In the genomic region with DNA sequence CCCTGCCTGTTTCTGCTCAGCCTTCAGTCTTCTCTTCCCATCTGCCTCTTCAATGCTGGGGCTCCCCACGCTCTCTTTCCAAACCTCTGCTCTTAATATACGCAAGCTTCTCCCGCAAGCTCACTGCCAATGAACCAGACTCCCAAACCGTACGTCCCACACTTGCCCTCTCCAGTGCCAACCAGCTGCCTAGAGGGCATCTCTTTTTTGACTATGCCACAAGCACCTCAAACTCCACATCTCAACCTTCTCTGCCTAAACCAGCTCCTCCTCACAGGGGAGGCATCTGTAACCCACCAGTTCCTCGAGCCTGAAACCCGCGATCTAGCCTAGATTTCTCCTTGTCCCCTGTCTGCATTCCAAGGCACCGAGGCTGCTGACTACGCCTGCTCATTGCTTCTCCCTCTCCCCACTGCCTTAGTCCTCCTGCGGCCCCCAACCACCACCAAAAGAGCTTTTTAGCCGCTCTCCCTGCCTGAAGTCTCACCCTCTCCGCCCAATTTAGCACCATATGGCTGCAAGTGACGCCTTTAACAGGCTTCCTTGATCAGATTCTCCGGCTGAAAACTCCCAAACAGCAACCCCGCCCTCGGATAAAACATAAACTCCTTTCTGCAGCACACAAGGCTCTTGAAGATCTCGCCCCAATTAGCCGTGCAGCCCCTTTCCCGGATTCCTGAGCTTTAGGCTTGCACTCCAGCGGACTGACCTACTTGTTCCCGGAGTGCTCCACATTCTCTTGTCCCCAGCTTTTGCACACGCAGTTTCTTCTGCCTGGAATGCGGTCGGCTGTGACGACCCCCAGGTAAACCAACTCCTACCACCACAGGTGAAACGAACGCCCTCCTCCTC, we compare ENCODE assay signal across 1 cellular context.
TF ChIP-seq lines count a peak whose summit lies in the region.

No MANE protein-coding gene starts in this region.

TF ChIP-seq in HepG2, 621 proteins besides CTCF, POLR2A, EP300 and RAD21 (continued from another document):
- TF ChIP-seq, protein P1, sequence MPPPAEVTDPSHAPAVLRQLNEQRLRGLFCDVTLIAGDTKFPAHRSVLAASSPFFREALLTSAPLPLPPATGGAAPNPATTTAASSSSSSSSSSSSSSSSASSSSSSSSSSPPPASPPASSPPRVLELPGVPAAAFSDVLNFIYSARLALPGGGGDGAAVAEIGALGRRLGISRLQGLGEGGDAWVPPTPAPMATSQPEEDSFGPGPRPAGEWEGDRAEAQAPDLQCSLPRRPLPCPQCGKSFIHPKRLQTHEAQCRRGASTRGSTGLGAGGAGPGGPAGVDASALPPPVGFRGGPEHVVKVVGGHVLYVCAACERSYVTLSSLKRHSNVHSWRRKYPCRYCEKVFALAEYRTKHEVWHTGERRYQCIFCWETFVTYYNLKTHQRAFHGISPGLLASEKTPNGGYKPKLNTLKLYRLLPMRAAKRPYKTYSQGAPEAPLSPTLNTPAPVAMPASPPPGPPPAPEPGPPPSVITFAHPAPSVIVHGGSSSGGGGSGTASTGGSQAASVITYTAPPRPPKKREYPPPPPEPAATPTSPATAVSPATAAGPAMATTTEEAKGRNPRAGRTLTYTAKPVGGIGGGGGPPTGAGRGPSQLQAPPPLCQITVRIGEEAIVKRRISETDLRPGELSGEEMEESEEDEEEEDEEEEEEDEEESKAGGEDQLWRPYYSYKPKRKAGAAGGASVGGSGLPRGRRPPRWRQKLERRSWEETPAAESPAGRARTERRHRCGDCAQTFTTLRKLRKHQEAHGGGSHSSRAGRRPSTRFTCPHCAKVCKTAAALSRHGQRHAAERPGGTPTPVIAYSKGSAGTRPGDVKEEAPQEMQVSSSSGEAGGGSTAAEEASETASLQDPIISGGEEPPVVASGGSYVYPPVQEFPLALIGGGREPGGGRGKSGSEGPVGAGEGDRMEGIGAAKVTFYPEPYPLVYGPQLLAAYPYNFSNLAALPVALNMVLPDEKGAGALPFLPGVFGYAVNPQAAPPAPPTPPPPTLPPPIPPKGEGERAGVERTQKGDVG (CRISPR knock-in tag; IDR thresholded peaks at IDR 0.05; ENCODE audit: borderline replicate concordance): peak; percentile 86; the same call in 1 of the 2 replicates
- TF ChIP-seq ZNF644 (CRISPR knock-in tag; IDR thresholded peaks at IDR 0.05; ENCODE audit: low read depth) (no peak), NRL (CRISPR knock-in tag; IDR thresholded peaks at IDR 0.05; ENCODE audit: borderline replicate concordance) (peak; percentile 21; the same call in 1 of the 2 replicates)
- TF ChIP-seq, protein P2, sequence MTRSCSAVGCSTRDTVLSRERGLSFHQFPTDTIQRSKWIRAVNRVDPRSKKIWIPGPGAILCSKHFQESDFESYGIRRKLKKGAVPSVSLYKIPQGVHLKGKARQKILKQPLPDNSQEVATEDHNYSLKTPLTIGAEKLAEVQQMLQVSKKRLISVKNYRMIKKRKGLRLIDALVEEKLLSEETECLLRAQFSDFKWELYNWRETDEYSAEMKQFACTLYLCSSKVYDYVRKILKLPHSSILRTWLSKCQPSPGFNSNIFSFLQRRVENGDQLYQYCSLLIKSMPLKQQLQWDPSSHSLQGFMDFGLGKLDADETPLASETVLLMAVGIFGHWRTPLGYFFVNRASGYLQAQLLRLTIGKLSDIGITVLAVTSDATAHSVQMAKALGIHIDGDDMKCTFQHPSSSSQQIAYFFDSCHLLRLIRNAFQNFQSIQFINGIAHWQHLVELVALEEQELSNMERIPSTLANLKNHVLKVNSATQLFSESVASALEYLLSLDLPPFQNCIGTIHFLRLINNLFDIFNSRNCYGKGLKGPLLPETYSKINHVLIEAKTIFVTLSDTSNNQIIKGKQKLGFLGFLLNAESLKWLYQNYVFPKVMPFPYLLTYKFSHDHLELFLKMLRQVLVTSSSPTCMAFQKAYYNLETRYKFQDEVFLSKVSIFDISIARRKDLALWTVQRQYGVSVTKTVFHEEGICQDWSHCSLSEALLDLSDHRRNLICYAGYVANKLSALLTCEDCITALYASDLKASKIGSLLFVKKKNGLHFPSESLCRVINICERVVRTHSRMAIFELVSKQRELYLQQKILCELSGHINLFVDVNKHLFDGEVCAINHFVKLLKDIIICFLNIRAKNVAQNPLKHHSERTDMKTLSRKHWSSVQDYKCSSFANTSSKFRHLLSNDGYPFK (CRISPR knock-in tag; IDR thresholded peaks at IDR 0.05; ENCODE audit: borderline replicate concordance): 0 out of 2 replicates have a peak, but pooled peaks have one; percentile 20
- TF ChIP-seq, protein P3, sequence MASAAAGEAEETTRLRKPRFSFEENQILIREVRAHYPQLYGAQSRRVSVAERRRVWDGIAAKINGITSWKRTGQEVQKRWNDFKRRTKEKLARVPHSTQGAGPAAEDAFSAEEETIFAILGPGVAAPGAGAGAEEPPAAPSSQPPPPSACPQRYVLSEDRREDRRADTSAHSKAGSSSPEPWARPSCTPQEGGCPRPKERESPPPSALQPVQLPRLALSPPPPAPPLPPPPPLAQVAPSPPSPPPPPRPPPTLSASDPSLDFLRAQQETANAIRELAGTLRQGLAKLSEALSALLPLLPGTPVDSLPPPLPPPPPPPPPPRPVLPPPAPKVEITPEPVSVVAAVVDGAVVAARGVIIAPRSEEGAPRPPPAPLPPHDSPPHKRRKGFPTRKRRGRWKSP (CRISPR knock-in tag; IDR thresholded peaks at IDR 0.05): no peak
- TF ChIP-seq, protein P4, sequence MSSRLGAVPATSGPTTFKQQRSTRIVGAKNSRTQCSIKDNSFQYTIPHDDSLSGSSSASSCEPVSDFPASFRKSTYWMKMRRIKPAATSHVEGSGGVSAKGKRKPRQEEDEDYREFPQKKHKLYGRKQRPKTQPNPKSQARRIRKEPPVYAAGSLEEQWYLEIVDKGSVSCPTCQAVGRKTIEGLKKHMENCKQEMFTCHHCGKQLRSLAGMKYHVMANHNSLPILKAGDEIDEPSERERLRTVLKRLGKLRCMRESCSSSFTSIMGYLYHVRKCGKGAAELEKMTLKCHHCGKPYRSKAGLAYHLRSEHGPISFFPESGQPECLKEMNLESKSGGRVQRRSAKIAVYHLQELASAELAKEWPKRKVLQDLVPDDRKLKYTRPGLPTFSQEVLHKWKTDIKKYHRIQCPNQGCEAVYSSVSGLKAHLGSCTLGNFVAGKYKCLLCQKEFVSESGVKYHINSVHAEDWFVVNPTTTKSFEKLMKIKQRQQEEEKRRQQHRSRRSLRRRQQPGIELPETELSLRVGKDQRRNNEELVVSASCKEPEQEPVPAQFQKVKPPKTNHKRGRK (CRISPR knock-in tag; IDR thresholded peaks at IDR 0.05): no peak
- TF ChIP-seq, protein P5, sequence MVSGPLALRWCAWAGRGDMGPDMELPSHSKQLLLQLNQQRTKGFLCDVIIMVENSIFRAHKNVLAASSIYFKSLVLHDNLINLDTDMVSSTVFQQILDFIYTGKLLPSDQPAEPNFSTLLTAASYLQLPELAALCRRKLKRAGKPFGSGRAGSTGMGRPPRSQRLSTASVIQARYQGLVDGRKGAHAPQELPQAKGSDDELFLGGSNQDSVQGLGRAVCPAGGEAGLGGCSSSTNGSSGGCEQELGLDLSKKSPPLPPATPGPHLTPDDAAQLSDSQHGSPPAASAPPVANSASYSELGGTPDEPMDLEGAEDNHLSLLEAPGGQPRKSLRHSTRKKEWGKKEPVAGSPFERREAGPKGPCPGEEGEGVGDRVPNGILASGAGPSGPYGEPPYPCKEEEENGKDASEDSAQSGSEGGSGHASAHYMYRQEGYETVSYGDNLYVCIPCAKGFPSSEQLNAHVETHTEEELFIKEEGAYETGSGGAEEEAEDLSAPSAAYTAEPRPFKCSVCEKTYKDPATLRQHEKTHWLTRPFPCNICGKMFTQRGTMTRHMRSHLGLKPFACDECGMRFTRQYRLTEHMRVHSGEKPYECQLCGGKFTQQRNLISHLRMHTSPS (CRISPR knock-in tag; IDR thresholded peaks at IDR 0.05; ENCODE audit: low read depth): no peak
TF ChIP-seq in HepG2: peak in this region for 60.
